ENCODE assay signal across 20 cellular contexts in genomic region chr3:57234613-57235575, GRCh38. TPM values are rescaled to one million over a fixed set of nuclear protein-coding genes. Genes with fewer than 3 reads are reported as not detected.
DNase-seq lines count a peak whose midpoint lies in the region; ATAC-seq, FAIRE-seq and TF ChIP-seq lines count a peak whose summit lies in the region.
"Had no signal": no experiment of that assay in that cellular context is flagged by ENCODE, and none has a peak within 500 bp of the region (broad histone marks: within the 10 kb centered on the region; RNA-seq: fewer than 3 reads in every experiment).

No MANE protein-coding gene starts in this region.

- no peaks in the 10 kb centered on the region for H3K9me3 ChIP-seq in kidney (ENCODE audit: control insufficient read depth in 1 of 2, low read length in 2 of 2)
- H3K9me3 ChIP-seq in sigmoid colon: no peaks in the 10 kb centered on the region
- H3K9me3 ChIP-seq: ascending aorta, HAP-1, neutrophil, stomach, upper lobe of right lung had no signal

- TF ChIP-seq CTCF in kidney (IDR thresholded peaks at IDR 0.05; ENCODE audit: borderline replicate concordance, extremely low read depth, insufficient read depth): no peak
- TF ChIP-seq CTCF in HFFc6 (IDR thresholded peaks at IDR 0.05): no peak
- no peak for TF ChIP-seq CTCF in sigmoid colon (IDR thresholded peaks at IDR 0.05)

- intact Hi-C loops in kidney (cut with DNase I) (no loop called here), sigmoid colon (cut with DNase I) (no loop called here)

- no peak for DNase-seq in kidney
- no peak for DNase-seq in HFFc6
- DNase-seq in DMS79 (lab: John Stamatoyannopoulos, UW): no peak
- DNase-seq in sigmoid colon: no peak
- DNase-seq: activated CD4-positive, alpha-beta T cell treated with anti-CD3 and anti-CD28 coated beads for 48 hours; foreskin fibroblast; IMR-90; left colon; NCI-H524 treated with DMSO at 0.1 percent for 48 hours; stomach; upper lobe of right lung had no signal

- H3K4me3 ChIP-seq in kidney (ENCODE audit: low read length in 2 of 2) (no peak overlapping the region), sigmoid colon (no peak overlapping the region)
- H3K4me3 ChIP-seq: ascending aorta, HAP-1, stomach, upper lobe of right lung had no signal

- H3K27ac Mint-ChIP-seq in IgD-negative memory B cell (peak overlapping the region; percentile 86 to 97 (median 93)), HFFc6 (no peak overlapping the region)

- H3K4me1 ChIP-seq in kidney (ENCODE audit: control insufficient read depth in 1 of 2, insufficient read depth in 1 of 2, low read depth in 1 of 2, low read length in 2 of 2) (no peaks in the 10 kb centered on the region), sigmoid colon (peaks cover 0 to 23% (median 12%) of the 10 kb centered on the region in 4 donors)
- H3K4me1 ChIP-seq: HAP-1 had no signal

- H3K36me3 Mint-ChIP-seq in IgD-negative memory B cell: peaks cover 5% of the 10 kb centered on the region
- H3K36me3 Mint-ChIP-seq in HFFc6 (ENCODE audit: low read depth): peaks cover 13% of the 10 kb centered on the region

- H3K27ac ChIP-seq in kidney (ENCODE audit: low read depth in 2 of 2, low read length in 2 of 2) (no peak overlapping the region), sigmoid colon (no peak overlapping the region)
- H3K27ac ChIP-seq: ascending aorta, C4-2B, neutrophil, stomach, upper lobe of right lung had no signal

- 82 to 86% methylated on average over 13 of the region's 13 CpGs for WGBS in sigmoid colon, 2 donors

- H3K9me3 Mint-ChIP-seq in IgD-negative memory B cell: no peaks in the 10 kb centered on the region
- H3K9me3 Mint-ChIP-seq in HFFc6: no peaks in the 10 kb centered on the region

- peak; percentile 32 for FAIRE-seq in kidney (lab: Jason Lieb, UNC)

- H3K27me3 ChIP-seq in sigmoid colon: no peaks in the 10 kb centered on the region
- H3K27me3 ChIP-seq: ascending aorta, neutrophil, stomach, upper lobe of right lung had no signal

- H3K27me3 Mint-ChIP-seq in IgD-negative memory B cell (no peaks in the 10 kb centered on the region), HFFc6 (ENCODE audit: insufficient read depth) (no peaks in the 10 kb centered on the region)

- H3K4me1 Mint-ChIP-seq in IgD-negative memory B cell (peaks cover 22 to 27% (median 26%) of the 10 kb centered on the region in 3 donors), HFFc6 (ENCODE audit: low read depth) (peaks cover 6% of the 10 kb centered on the region)

- no peak for TF ChIP-seq POLR2A in sigmoid colon (IDR thresholded peaks at IDR 0.05)

- no peak overlapping the region for H3K9ac ChIP-seq in kidney (ENCODE audit: low read length in 2 of 2)

- H3K36me3 ChIP-seq in kidney (ENCODE audit: control insufficient read depth in 1 of 2, insufficient read depth in 2 of 2, low read length in 2 of 2) (peaks cover 0 to 3% of the 10 kb centered on the region in 2 donors), sigmoid colon (peaks cover 0 to 28% (median 10%) of the 10 kb centered on the region in 4 donors)

- H3K4me3 Mint-ChIP-seq in IgD-negative memory B cell: peak overlapping the region; percentile 63 to 91 (median 78)
- no peak overlapping the region for H3K4me3 Mint-ChIP-seq in HFFc6

- ATAC-seq in GM18498 (IDR thresholded peaks at IDR 0.05; ENCODE audit: unreplicated experiment) (peak; percentile 73), GM21390 (IDR thresholded peaks at IDR 0.05; ENCODE audit: unreplicated experiment) (peak; percentile 48), GM19452 (IDR thresholded peaks at IDR 0.05; ENCODE audit: unreplicated experiment) (no peak)
- ATAC-seq: left colon, Panc1, upper lobe of right lung had no signal

- TF ChIP-seq EP300 in sigmoid colon (IDR thresholded peaks at IDR 0.05): no peak

RNA-seq across cellular contexts. Expression of gene APPL1, which starts 7.4 kb away (rescaled TPM):
- polyA plus RNA-seq in IgD-negative memory B cell: 125 TPM
- total RNA-seq in kidney: 48.2 TPM
- 9.5 TPM for polyA plus RNA-seq in kidney (ENCODE audit: insufficient read depth, low read depth, low replicate concordance)
- total RNA-seq in HFFc6 (2021; fragmentation: NEBNext Ultra II Directional; extraction: Animal tissue kit (Norgen Biotek cat#: 25700)): 10 to 100 TPM; 17.3 to 25.2 (median 24.0) TPM
- total RNA-seq in sigmoid colon: 10 to 100 TPM; 34.9 to 63.7 (median 54.3) TPM
- 10 to 100 TPM; 12.6 to 13.6 (median 13.5) TPM for polyA plus RNA-seq in sigmoid colon

RNA-seq across cellular contexts. Expression of gene HESX1, which starts 35.1 kb away (rescaled TPM):
- polyA plus RNA-seq in IgD-negative memory B cell (1.1 TPM), kidney (ENCODE audit: insufficient read depth, low read depth, low replicate concordance) (2.1 TPM), sigmoid colon (1 to 10 TPM in 1 of 3 donors, not detected in 2; 1.4 TPM)
- total RNA-seq in kidney (0.79 TPM), sigmoid colon (1 to 10 TPM in 1 of 4 donors, under 1 TPM in 1, not detected in 2; 0.82 to 3.6 TPM)
- total RNA-seq in HFFc6 (2021; fragmentation: NEBNext Ultra II Directional; extraction: Animal tissue kit (Norgen Biotek cat#: 25700)): under 1 TPM in 1 of 6 experiments, not detected in 5; 0.18 TPM
- total RNA-seq: ascending aorta had no signal

RNA-seq across cellular contexts. Expression of gene ASB14, which starts 57.6 kb away (rescaled TPM):
- polyA plus RNA-seq in IgD-negative memory B cell (0.53 TPM), kidney (ENCODE audit: insufficient read depth, low read depth, low replicate concordance) (not detected), sigmoid colon (not detected)
- total RNA-seq in kidney (not detected), sigmoid colon (not detected)
- not detected for total RNA-seq in HFFc6 (2021; fragmentation: NEBNext Ultra II Directional; extraction: Animal tissue kit (Norgen Biotek cat#: 25700))
- total RNA-seq: ascending aorta, IMR-90, left colon, upper lobe of right lung had no signal
- polyA plus RNA-seq: IMR-90, stomach had no signal
